Comparison of ENCODE assay signal across 32 cellular contexts in genomic region chr3:152139651-152140050, GRCh38.
"Had no signal": no experiment of that assay in that cellular context is flagged by ENCODE, and none has a peak within 500 bp of the region (broad histone marks: within the 10 kb centered on the region; RNA-seq: fewer than 3 reads in every experiment).

No MANE protein-coding gene starts in this region.

- H3K36me3 Mint-ChIP-seq: activated naive CD8-positive, alpha-beta T cell had no signal

- H3K4me1 Mint-ChIP-seq: activated CD4-positive, alpha-beta memory T cell treated with anti-CD3 and anti-CD28 coated beads, Interleukin-2, amount 10 ng/mL, durations not matched to agents 7 days and 5 days; activated CD4-positive, alpha-beta T cell treated with anti-CD3 and anti-CD28 coated beads, Interleukin-2, amount 10 ng/mL, durations not matched to agents 7 days and 5 days; activated T-helper 17 cell treated with anti-CD3 and anti-CD28 coated beads, Interleukin-2, amount 50 U/mL, for 72 hours had no signal

- H3K27me3 ChIP-seq: body of pancreas, cardiac muscle cell, colonic mucosa, dorsolateral prefrontal cortex, esophagus squamous epithelium, gastroesophageal sphincter had no signal

- ATAC-seq: activated T-helper 17 cell treated with anti-CD3 and anti-CD28 coated beads, Interleukin-2, amount 50 U/mL, for 72 hours; body of pancreas; effector memory CD8-positive, alpha-beta T cell; gastroesophageal sphincter; WTC11 had no signal

- H3K27ac Mint-ChIP-seq: activated CD4-positive, alpha-beta memory T cell treated with anti-CD3 and anti-CD28 coated beads, Interleukin-2, amount 10 ng/mL, durations not matched to agents 7 days and 5 days; activated CD4-positive, alpha-beta T cell treated with anti-CD3 and anti-CD28 coated beads, Interleukin-2, amount 10 ng/mL, durations not matched to agents 7 days and 5 days; activated naive CD8-positive, alpha-beta T cell; activated T-cell treated with anti-CD3 and anti-CD28 coated beads, Interleukin-2, amount 50 U/mL, for 24 hours; activated T-helper 17 cell treated with anti-CD3 and anti-CD28 coated beads, Interleukin-2, amount 50 U/mL, for 72 hours; dendritic cell treated with granulocyte-macrophage colony-stimulating factor and Interleukin-4, amounts not matched to agents 40 ng/mL and 50 ng/mL, for 4 days; effector memory CD8-positive, alpha-beta T cell; WTC11 had no signal

- DNase-seq: activated CD4-positive, alpha-beta memory T cell treated with anti-CD3 and anti-CD28 coated beads, Interleukin-2, amount 10 ng/mL, durations not matched to agents 7 days and 5 days; activated CD4-positive, alpha-beta T cell treated with anti-CD3 and anti-CD28 coated beads for 1 hour; activated CD4-positive, alpha-beta T cell treated with anti-CD3 and anti-CD28 coated beads for 4 hours; activated CD4-positive, alpha-beta T cell treated with anti-CD3 and anti-CD28 coated beads, Interleukin-2, amount 10 ng/mL, durations not matched to agents 7 days and 5 days; activated CD4-positive, alpha-beta T cell treated with anti-CD3 and anti-CD28 coated beads, Interleukin-2, amount 50 U/mL, for 4 hours; activated CD8-positive, alpha-beta memory T cell treated with anti-CD3 and anti-CD28 coated beads, Interleukin-2, amount 50 U/mL, for 48 hours; activated effector memory CD4-positive, alpha-beta T cell treated with Interleukin-2 at 50 U/mL for 16 hours; activated gamma-delta T cell treated with Interleukin-2 at 50 U/mL for 16 hours; activated naive CD4-positive, alpha-beta T cell treated with anti-CD3 and anti-CD28 coated beads, Interleukin-2, amount 50 U/mL, for 16 hours; activated naive CD4-positive, alpha-beta T cell treated with Interleukin-2 at 50 U/mL for 16 hours; activated T-cell treated with anti-CD3 and anti-CD28 coated beads for 4 hours; activated T-cell treated with anti-CD3 and anti-CD28 coated beads, Interleukin-2, amount 50 U/mL, for 24 hours; amygdala; aorta; body of pancreas; central memory CD4-positive, alpha-beta T cell; cerebellar nuclear complex; colonic mucosa; dorsolateral prefrontal cortex; effector CD4-positive, alpha-beta T cell; effector memory CD8-positive, alpha-beta T cell; esophagus squamous epithelium; foreskin melanocyte; T-helper 2 cell had no signal

- H3K4me1 ChIP-seq: body of pancreas, colonic mucosa, esophagus squamous epithelium, gastroesophageal sphincter had no signal

- H3K36me3 ChIP-seq: cardiac muscle cell, colonic mucosa, esophagus squamous epithelium, gastroesophageal sphincter had no signal

- H3K27me3 Mint-ChIP-seq: activated naive CD8-positive, alpha-beta T cell; activated T-cell treated with anti-CD3 and anti-CD28 coated beads, Interleukin-2, amount 50 U/mL, for 24 hours; activated T-helper 17 cell treated with anti-CD3 and anti-CD28 coated beads, Interleukin-2, amount 50 U/mL, for 72 hours; dendritic cell treated with granulocyte-macrophage colony-stimulating factor and Interleukin-4, amounts not matched to agents 40 ng/mL and 50 ng/mL, for 4 days had no signal

- H3K9me3 ChIP-seq: colonic mucosa, esophagus squamous epithelium, gastroesophageal sphincter had no signal

- H3K4me3 ChIP-seq: body of pancreas, cardiac muscle cell, colonic mucosa, dorsolateral prefrontal cortex, esophagus squamous epithelium, gastroesophageal sphincter had no signal

- H3K27ac ChIP-seq: body of pancreas, cardiac muscle cell, colonic mucosa, dorsolateral prefrontal cortex, epithelial cell of prostate, esophagus squamous epithelium, gastroesophageal sphincter, VCaP had no signal

- H3K4me3 Mint-ChIP-seq: activated CD4-positive, alpha-beta memory T cell treated with anti-CD3 and anti-CD28 coated beads, Interleukin-2, amount 10 ng/mL, durations not matched to agents 7 days and 5 days; activated CD4-positive, alpha-beta T cell treated with anti-CD3 and anti-CD28 coated beads, Interleukin-2, amount 10 ng/mL, durations not matched to agents 7 days and 5 days; activated naive CD8-positive, alpha-beta T cell; activated T-cell treated with anti-CD3 and anti-CD28 coated beads, Interleukin-2, amount 50 U/mL, for 24 hours; activated T-helper 17 cell treated with anti-CD3 and anti-CD28 coated beads, Interleukin-2, amount 50 U/mL, for 72 hours; dendritic cell treated with granulocyte-macrophage colony-stimulating factor and Interleukin-4, amounts not matched to agents 40 ng/mL and 50 ng/mL, for 4 days; effector memory CD8-positive, alpha-beta T cell; WTC11 had no signal
